2 cellular contexts compared by ENCODE assay signal in genomic region chr4:95838192-95838591, GRCh38.
TF ChIP-seq lines count a peak whose summit lies in the region.

No MANE protein-coding gene starts in this region.

TF ChIP-seq in H1, 55 proteins besides CTCF, POLR2A, EP300 and RAD21:
- TF ChIP-seq RNF2 (IDR thresholded peaks at IDR 0.05; ENCODE audit: borderline replicate concordance, low read depth, low read length, missing control alignments, poor library complexity, severe bottlenecking) (no peak), TAF1 (IDR thresholded peaks at IDR 0.05; ENCODE audit: low read depth, low read length) (no peak), SIRT6 (IDR thresholded peaks at IDR 0.05; ENCODE audit: low read length) (no peak), CREB1 (IDR thresholded peaks at IDR 0.05) (no peak), KDM5A (IDR thresholded peaks at IDR 0.05; ENCODE audit: low read length) (no peak), POU5F1 (IDR thresholded peaks at IDR 0.05; ENCODE audit: low read depth, low read length) (peak; percentile 72; the same call in 1 of the 2 replicates), HDAC2 (IDR thresholded peaks at IDR 0.05; ENCODE audit: borderline replicate concordance in 1 of 2, low read depth in 2 of 2, low read length in 2 of 2) (peak in 1 of 2 experiments; percentile 92; a peak in 1 of 4 replicates), ASH2L (IDR thresholded peaks at IDR 0.05; ENCODE audit: low read length) (no peak), NANOG (IDR thresholded peaks at IDR 0.05; ENCODE audit: insufficient read depth, low read depth, low read length, poor library complexity, severe bottlenecking) (peak; percentile 33), NRF1 (IDR thresholded peaks at IDR 0.05; ENCODE audit: low read depth, low read length) (no peak), TEAD4 (IDR thresholded peaks at IDR 0.05; ENCODE audit: low read depth, low read length) (peak; percentile 56; the same call in 1 of the 2 replicates)

TF ChIP-seq in neural cell, 6 proteins besides CTCF, POLR2A, EP300 and RAD21:
- TF ChIP-seq POLR2AphosphoS5 (IDR thresholded peaks at IDR 0.05) (peak; percentile 34), TAF1 (IDR thresholded peaks at IDR 0.05; ENCODE audit: low read depth) (no peak), EZH2 (IDR thresholded peaks at IDR 0.05; ENCODE audit: borderline replicate concordance, insufficient read depth, low read length, poor library complexity, severe bottlenecking) (no peak)
